In the genomic region with DNA sequence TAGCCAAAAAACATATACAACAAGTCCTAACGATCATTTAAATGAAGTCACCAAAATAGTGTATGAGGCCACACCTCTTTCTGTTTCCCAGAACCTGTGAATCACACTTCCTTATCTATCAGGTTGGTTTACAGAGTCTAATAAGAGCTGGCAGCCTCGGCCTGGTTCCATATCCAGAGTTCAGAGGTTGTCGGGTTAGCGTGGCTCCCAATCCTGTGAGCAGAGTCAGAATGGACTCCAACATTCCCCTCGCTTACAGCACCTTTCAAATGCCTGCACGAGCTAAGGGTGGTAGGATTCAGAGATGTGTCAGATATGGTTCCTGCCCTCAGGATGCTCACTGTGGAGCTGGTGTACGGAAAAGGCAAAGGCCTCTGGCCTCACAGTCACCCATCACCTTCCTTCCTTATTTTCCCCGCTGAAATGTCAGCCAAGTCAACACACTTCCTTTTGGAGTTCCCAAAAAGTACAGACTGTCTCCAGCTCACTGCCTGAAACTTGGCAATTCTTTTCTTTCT, we compare ENCODE assay signal across 1 cellular context.
A peak's percentile ranks its signal among the peaks of the same experiment; 100 is the strongest.
TF ChIP-seq lines count a peak whose summit lies in the region.

No MANE protein-coding gene starts in this region.

TF ChIP-seq in K562, 482 proteins besides CTCF, POLR2A, EP300 and RAD21 (continued from another document and continues in another):
- TF ChIP-seq, protein P1, sequence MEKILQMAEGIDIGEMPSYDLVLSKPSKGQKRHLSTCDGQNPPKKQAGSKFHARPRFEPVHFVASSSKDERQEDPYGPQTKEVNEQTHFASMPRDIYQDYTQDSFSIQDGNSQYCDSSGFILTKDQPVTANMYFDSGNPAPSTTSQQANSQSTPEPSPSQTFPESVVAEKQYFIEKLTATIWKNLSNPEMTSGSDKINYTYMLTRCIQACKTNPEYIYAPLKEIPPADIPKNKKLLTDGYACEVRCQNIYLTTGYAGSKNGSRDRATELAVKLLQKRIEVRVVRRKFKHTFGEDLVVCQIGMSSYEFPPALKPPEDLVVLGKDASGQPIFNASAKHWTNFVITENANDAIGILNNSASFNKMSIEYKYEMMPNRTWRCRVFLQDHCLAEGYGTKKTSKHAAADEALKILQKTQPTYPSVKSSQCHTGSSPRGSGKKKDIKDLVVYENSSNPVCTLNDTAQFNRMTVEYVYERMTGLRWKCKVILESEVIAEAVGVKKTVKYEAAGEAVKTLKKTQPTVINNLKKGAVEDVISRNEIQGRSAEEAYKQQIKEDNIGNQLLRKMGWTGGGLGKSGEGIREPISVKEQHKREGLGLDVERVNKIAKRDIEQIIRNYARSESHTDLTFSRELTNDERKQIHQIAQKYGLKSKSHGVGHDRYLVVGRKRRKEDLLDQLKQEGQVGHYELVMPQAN (IDR thresholded peaks at IDR 0.05; ENCODE audit: borderline replicate concordance), result no peak
- TF ChIP-seq MAZ (CRISPR knock-in tag; conservative IDR thresholded peaks at IDR 0.05 in 1 of 2, IDR thresholded peaks at IDR 0.05 in 1 of 2) (no peak), IRF2 (CRISPR knock-in tag; IDR thresholded peaks at IDR 0.05) (no peak), ARID3A (IDR thresholded peaks at IDR 0.05; ENCODE audit: borderline replicate concordance, low read depth, low read length) (peak; percentile 70; the same call in 1 of the 2 replicates), ARNT (IDR thresholded peaks at IDR 0.05) (no peak), ETS1 (conservative IDR thresholded peaks at IDR 0.05; ENCODE audit: control insufficient read depth, low read depth, low read length) (no peak), SP2 (IDR thresholded peaks at IDR 0.05; ENCODE audit: extremely low read depth, low read depth, low read length, poor library complexity, severe bottlenecking) (no peak), ZBTB2 (IDR thresholded peaks at IDR 0.05) (peak; percentile 50; the same call in 1 of the 2 replicates), XRCC3 (IDR thresholded peaks at IDR 0.05) (no peak), HMG20B (CRISPR knock-in tag; IDR thresholded peaks at IDR 0.05) (no peak), ZNF175 (CRISPR knock-in tag; IDR thresholded peaks at IDR 0.05; ENCODE audit: low read depth) (no peak), SP1 (CRISPR knock-in tag; IDR thresholded peaks at IDR 0.05) (peak; percentile 27; the same call in 1 of the 2 replicates), ETV1 (tag; conservative IDR thresholded peaks at IDR 0.05; ENCODE audit: low read depth) (peak; percentile 50; the same call in 1 of the 2 replicates), CC2D1A (IDR thresholded peaks at IDR 0.05) (no peak), HEY1 (CRISPR knock-in tag; IDR thresholded peaks at IDR 0.05; ENCODE audit: borderline replicate concordance) (no peak), SMARCA5 (IDR thresholded peaks at IDR 0.05) (0 out of 2 replicates have a peak, but pooled peaks have one; percentile 31), ZNF224 (CRISPR knock-in tag; IDR thresholded peaks at IDR 0.05) (no peak), ZBED1 (IDR thresholded peaks at IDR 0.05) (no peak), ZNF282 (CRISPR knock-in tag; IDR thresholded peaks at IDR 0.05) (no peak), PHB2 (IDR thresholded peaks at IDR 0.05; ENCODE audit: low read depth) (no peak), ZC3H11A (IDR thresholded peaks at IDR 0.05; ENCODE audit: low read depth, low read length) (no peak), PHF8 (IDR thresholded peaks at IDR 0.05; ENCODE audit: borderline replicate concordance, low read length) (no peak; the same call in 1 of the 2 replicates), EP400 (IDR thresholded peaks at IDR 0.05) (peak; percentile 27), KLF13 (tag; IDR thresholded peaks at IDR 0.05; ENCODE audit: borderline replicate concordance, low read depth) (no peak), MYBL2 (IDR thresholded peaks at IDR 0.05; ENCODE audit: low read depth) (no peak), MYBL2 (CRISPR knock-in tag; IDR thresholded peaks at IDR 0.05; ENCODE audit: borderline replicate concordance) (no peak), CHCHD3 (CRISPR knock-in tag; IDR thresholded peaks at IDR 0.05) (no peak), ZNF316 (IDR thresholded peaks at IDR 0.05) (peak; percentile 91), ZNF354B (CRISPR knock-in tag; IDR thresholded peaks at IDR 0.05) (no peak), ZNF785 (CRISPR knock-in tag; IDR thresholded peaks at IDR 0.05) (no peak), POLR2AphosphoS5 (IDR thresholded peaks at IDR 0.05; ENCODE audit: control insufficient read depth, insufficient read depth, low read depth, low read length) (no peak; the same call in 1 of the 2 replicates), TGIF2 (CRISPR knock-in tag; IDR thresholded peaks at IDR 0.05) (no peak), SAP30 (IDR thresholded peaks at IDR 0.05; ENCODE audit: borderline replicate concordance, insufficient read depth, low read depth, low read length, poor library complexity, severe bottlenecking) (no peak)
- TF ChIP-seq, protein P2, sequence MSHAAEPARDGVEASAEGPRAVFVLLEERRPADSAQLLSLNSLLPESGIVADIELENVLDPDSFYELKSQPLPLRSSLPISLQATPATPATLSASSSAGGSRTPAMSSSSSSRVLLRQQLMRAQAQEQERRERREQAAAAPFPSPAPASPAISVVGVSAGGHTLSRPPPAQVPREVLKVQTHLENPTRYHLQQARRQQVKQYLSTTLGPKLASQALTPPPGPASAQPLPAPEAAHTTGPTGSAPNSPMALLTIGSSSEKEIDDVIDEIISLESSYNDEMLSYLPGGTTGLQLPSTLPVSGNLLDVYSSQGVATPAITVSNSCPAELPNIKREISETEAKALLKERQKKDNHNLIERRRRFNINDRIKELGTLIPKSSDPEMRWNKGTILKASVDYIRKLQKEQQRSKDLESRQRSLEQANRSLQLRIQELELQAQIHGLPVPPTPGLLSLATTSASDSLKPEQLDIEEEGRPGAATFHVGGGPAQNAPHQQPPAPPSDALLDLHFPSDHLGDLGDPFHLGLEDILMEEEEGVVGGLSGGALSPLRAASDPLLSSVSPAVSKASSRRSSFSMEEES (CRISPR knock-in tag; IDR thresholded peaks at IDR 0.05), result no peak
- TF ChIP-seq, protein P3, sequence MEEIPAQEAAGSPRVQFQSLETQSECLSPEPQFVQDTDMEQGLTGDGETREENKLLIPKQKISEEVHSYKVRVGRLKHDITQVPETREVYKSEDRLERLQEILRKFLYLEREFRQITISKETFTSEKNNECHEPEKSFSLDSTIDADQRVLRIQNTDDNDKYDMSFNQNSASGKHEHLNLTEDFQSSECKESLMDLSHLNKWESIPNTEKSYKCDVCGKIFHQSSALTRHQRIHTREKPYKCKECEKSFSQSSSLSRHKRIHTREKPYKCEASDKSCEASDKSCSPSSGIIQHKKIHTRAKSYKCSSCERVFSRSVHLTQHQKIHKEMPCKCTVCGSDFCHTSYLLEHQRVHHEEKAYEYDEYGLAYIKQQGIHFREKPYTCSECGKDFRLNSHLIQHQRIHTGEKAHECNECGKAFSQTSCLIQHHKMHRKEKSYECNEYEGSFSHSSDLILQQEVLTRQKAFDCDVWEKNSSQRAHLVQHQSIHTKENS (CRISPR knock-in tag; IDR thresholded peaks at IDR 0.05), result no peak
- TF ChIP-seq, protein P4, sequence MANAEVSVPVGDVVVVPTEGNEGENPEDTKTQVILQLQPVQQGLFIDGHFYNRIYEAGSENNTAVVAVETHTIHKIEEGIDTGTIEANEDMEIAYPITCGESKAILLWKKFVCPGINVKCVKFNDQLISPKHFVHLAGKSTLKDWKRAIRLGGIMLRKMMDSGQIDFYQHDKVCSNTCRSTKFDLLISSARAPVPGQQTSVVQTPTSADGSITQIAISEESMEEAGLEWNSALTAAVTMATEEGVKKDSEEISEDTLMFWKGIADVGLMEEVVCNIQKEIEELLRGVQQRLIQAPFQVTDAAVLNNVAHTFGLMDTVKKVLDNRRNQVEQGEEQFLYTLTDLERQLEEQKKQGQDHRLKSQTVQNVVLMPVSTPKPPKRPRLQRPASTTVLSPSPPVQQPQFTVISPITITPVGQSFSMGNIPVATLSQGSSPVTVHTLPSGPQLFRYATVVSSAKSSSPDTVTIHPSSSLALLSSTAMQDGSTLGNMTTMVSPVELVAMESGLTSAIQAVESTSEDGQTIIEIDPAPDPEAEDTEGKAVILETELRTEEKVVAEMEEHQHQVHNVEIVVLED (CRISPR knock-in tag; IDR thresholded peaks at IDR 0.05), result no peak
- TF ChIP-seq, protein P5, sequence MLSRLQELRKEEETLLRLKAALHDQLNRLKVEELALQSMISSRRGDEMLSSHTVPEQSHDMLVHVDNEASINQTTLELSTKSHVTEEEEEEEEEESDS (CRISPR knock-in tag; IDR thresholded peaks at IDR 0.05), result no peak
- TF ChIP-seq, protein P6, sequence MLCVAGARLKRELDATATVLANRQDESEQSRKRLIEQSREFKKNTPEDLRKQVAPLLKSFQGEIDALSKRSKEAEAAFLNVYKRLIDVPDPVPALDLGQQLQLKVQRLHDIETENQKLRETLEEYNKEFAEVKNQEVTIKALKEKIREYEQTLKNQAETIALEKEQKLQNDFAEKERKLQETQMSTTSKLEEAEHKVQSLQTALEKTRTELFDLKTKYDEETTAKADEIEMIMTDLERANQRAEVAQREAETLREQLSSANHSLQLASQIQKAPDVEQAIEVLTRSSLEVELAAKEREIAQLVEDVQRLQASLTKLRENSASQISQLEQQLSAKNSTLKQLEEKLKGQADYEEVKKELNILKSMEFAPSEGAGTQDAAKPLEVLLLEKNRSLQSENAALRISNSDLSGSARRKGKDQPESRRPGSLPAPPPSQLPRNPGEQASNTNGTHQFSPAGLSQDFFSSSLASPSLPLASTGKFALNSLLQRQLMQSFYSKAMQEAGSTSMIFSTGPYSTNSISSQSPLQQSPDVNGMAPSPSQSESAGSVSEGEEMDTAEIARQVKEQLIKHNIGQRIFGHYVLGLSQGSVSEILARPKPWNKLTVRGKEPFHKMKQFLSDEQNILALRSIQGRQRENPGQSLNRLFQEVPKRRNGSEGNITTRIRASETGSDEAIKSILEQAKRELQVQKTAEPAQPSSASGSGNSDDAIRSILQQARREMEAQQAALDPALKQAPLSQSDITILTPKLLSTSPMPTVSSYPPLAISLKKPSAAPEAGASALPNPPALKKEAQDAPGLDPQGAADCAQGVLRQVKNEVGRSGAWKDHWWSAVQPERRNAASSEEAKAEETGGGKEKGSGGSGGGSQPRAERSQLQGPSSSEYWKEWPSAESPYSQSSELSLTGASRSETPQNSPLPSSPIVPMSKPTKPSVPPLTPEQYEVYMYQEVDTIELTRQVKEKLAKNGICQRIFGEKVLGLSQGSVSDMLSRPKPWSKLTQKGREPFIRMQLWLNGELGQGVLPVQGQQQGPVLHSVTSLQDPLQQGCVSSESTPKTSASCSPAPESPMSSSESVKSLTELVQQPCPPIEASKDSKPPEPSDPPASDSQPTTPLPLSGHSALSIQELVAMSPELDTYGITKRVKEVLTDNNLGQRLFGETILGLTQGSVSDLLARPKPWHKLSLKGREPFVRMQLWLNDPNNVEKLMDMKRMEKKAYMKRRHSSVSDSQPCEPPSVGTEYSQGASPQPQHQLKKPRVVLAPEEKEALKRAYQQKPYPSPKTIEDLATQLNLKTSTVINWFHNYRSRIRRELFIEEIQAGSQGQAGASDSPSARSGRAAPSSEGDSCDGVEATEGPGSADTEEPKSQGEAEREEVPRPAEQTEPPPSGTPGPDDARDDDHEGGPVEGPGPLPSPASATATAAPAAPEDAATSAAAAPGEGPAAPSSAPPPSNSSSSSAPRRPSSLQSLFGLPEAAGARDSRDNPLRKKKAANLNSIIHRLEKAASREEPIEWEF (CRISPR knock-in tag; IDR thresholded peaks at IDR 0.05), result no peak
- TF ChIP-seq, protein P7, sequence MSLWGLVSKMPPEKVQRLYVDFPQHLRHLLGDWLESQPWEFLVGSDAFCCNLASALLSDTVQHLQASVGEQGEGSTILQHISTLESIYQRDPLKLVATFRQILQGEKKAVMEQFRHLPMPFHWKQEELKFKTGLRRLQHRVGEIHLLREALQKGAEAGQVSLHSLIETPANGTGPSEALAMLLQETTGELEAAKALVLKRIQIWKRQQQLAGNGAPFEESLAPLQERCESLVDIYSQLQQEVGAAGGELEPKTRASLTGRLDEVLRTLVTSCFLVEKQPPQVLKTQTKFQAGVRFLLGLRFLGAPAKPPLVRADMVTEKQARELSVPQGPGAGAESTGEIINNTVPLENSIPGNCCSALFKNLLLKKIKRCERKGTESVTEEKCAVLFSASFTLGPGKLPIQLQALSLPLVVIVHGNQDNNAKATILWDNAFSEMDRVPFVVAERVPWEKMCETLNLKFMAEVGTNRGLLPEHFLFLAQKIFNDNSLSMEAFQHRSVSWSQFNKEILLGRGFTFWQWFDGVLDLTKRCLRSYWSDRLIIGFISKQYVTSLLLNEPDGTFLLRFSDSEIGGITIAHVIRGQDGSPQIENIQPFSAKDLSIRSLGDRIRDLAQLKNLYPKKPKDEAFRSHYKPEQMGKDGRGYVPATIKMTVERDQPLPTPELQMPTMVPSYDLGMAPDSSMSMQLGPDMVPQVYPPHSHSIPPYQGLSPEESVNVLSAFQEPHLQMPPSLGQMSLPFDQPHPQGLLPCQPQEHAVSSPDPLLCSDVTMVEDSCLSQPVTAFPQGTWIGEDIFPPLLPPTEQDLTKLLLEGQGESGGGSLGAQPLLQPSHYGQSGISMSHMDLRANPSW (CRISPR knock-in tag; IDR thresholded peaks at IDR 0.05), result no peak
